ENCODE assay signal across 8 cellular contexts in the genomic region with DNA sequence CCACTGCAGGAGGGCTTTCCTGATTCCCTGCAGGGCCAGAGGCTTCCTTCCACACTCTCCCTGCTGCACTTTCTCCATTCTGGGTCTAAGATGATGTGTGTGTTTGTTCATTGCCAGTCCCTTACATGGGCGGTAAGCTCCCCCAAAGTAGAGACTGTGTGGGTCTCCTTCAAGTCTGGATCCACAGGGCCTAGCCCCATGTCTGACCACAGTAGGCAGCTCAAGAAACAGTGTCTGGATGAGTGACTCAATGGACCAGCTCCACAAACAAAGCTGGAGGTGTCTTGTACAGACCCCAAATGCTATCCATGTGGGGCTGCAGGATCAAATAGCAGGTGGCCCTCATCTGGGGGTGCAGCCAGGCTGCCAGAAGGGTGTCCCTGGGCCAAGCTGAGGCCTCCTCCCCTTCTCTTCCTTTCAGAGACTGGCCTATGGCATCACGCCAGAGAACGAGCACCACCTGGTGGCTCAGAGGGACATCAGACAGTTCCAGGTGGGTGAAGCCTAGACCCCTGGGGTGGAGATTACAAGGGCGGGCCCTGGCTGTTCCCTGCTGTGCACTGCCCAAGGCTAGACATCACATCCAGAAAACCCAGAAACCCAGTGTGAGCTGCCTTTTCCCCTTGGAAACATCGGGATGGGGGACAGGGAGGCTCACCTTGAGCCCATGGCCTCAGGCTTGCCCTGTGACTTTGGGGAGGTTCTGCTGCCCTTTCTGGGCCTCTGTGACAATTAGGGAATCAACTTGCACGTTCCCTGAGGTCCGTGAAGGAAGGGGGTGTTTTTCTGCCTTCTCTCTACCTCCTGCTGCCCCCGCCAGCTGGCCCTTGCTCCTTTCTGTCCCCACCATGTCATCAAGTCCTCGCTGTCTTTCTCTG. TPM values are rescaled to one million over a fixed set of nuclear protein-coding genes. Genes with fewer than 3 reads are reported as not detected.
DNase-seq lines count a peak whose midpoint lies in the region; ATAC-seq, FAIRE-seq and TF ChIP-seq lines count a peak whose summit lies in the region.

No MANE protein-coding gene starts in this region.

- H3K9ac ChIP-seq in GM12878 (ENCODE audit: control insufficient read depth, insufficient read depth, low read length): no peak overlapping the region

- RAD21 ChIA-PET in GM12878 (lab: Charles Lee; ENCODE audit: unreplicated experiment): interaction anchor here (1.1 to 3.3 kb wide), 4 partner anchors 237 to 461 kb away, joined by 3 to 33 read pairs (median 5); no protein-coding TSS in a partner anchor

- H3K9me3 ChIP-seq in Peyer's patch (no peaks in the 10 kb centered on the region), GM12878 (replicated peaks; ENCODE audit: control insufficient read depth, insufficient read depth, low read length) (no peaks in the 10 kb centered on the region)

- intact Hi-C loops in GM12878 (cut with micrococcal nuclease; ENCODE audit: unreplicated experiment): no loop called here
- intact Hi-C loops in left colon (cut with DNase I, micrococcal nuclease): loop anchor here (5.0 to 10.0 kb wide), 2 partner anchors 234 to 237 kb away; no protein-coding TSS in a partner anchor

- TF ChIP-seq RAD21 in GM12878 (IDR thresholded peaks at IDR 0.05; ENCODE audit: insufficient read depth, low read depth, low read length): peak; percentile 71

- no peaks in the 10 kb centered on the region; the same call in 1 of the 2 replicates for H4K20me1 ChIP-seq in GM12878 (ENCODE audit: control insufficient read depth, insufficient read depth)

- H2AFZ ChIP-seq in GM12878 (ENCODE audit: control insufficient read depth, low read depth, low read length): no peak overlapping the region

- no peak overlapping the region for H3K27ac ChIP-seq in Peyer's patch
- no peak overlapping the region for H3K27ac ChIP-seq in GM12878 (ENCODE audit: control insufficient read depth, insufficient read depth)

- POLR2A ChIA-PET in GM12878 (lab: Charles Lee): no interaction called here

- FAIRE-seq in GM12878 (lab: Jason Lieb, UNC): no peak

- CTCF ChIA-PET in GM12878 (lab: Yijun Ruan, JAX): interaction anchor here (0.8 to 8.7 kb wide), 8 partner anchors 11 to 1755 kb away, joined by 3 to 104 read pairs (median 4); no protein-coding TSS in a partner anchor

- 5% methylated on average over 9 of the region's 9 CpGs for WGBS in GM12878 (ENCODE audit: insufficient coverage, insufficient replicate concordance, low lambda C conversion rate, missing lambda C conversion rate)

- peak; percentile 69 for DNase-seq in COR-L47 (lab: John Stamatoyannopoulos, UW)
- DNase-seq in GM19238 (ENCODE audit: insufficient read length, low spot score): peak; percentile 37
- peak in 2 of 3 donors; percentile 62 to 63 for DNase-seq in Peyer's patch
- no peak for DNase-seq in GM12878 (ENCODE audit: low read depth, low spot score)
- DNase-seq in left colon: peak; percentile 30 to 63
- DNase-seq in stimulated activated CD8-positive, alpha-beta memory T cell treated with anti-CD3 and anti-CD28 coated beads, Interleukin-2, amount 100 ng/mL, for 48 hours (ENCODE audit: low read depth in 2 of 2): peak; percentile 7 to 13
- no peak for DNase-seq in inferior parietal cortex (ENCODE audit: extremely low spot score)

- TF ChIP-seq CTCF in Peyer's patch (IDR thresholded peaks at IDR 0.05): peak in 4 of 6 experiments; percentile 26 to 56 (median 56)
- peak; percentile 47 to 61 (median 61) for TF ChIP-seq CTCF in GM12878 (IDR thresholded peaks at IDR 0.05 in 2 of 3, conservative IDR thresholded peaks at IDR 0.05 in 1 of 3; ENCODE audit: control insufficient read depth in 2 of 3, extremely low read depth in 1 of 3, insufficient read depth in 1 of 3, low read depth in 3 of 3, low read length in 3 of 3)

- in situ Hi-C loops in GM12878 (cut with MboI): loop anchor here (5.0 kb wide), 1 partner anchor 234 kb away; no protein-coding TSS in a partner anchor

- no TSS peak for BruUV-seq in GM12878 (replicated peaks; lab: Mats Ljungman, UMichigan)

- TF ChIP-seq EP300 in GM12878 (IDR thresholded peaks at IDR 0.05; ENCODE audit: borderline replicate concordance in 1 of 2, control insufficient read depth in 1 of 2, low read depth in 2 of 2, low read length in 2 of 2): no peak

- no peak for TF ChIP-seq POLR2A in Peyer's patch (IDR thresholded peaks at IDR 0.05)
- TF ChIP-seq POLR2A in GM12878 (IDR thresholded peaks at IDR 0.05; ENCODE audit: low read depth, low read length): no peak

- ATAC-seq in HG03521 (IDR thresholded peaks at IDR 0.05; ENCODE audit: unreplicated experiment): peak; percentile 68
- ATAC-seq in GM12878: peak; percentile 97
- ATAC-seq in left colon: peak; percentile 69

- H3K27me3 ChIP-seq in Peyer's patch (no peaks in the 10 kb centered on the region), GM12878 (replicated peaks in 1 of 2; ENCODE audit: control insufficient read depth in 2 of 2, insufficient read depth in 2 of 2, low read length in 1 of 2) (no peaks in the 10 kb centered on the region; a peak in 1 of 4 replicates)

- H3K4me1 ChIP-seq in Peyer's patch: no peaks in the 10 kb centered on the region
- H3K4me1 ChIP-seq in GM12878 (ENCODE audit: control insufficient read depth, insufficient read depth, low read length): no peaks in the 10 kb centered on the region

- SMC1A ChIA-PET in GM12878 (lab: Charles Lee; ENCODE audit: uncharacterized antibody, unreplicated experiment): interaction anchor here (0.8 to 1.7 kb wide), 2 partner anchors 235 to 237 kb away, joined by 4 to 8 read pairs; no protein-coding TSS in a partner anchor

- H3K36me3 ChIP-seq in Peyer's patch: no peaks in the 10 kb centered on the region
- H3K36me3 ChIP-seq in GM12878 (ENCODE audit: control insufficient read depth in 2 of 2, insufficient read depth in 2 of 2, low read length in 1 of 2): no peaks in the 10 kb centered on the region

- H3K4me3 ChIP-seq in Peyer's patch: no peak overlapping the region
- H3K4me3 ChIP-seq in GM12878: no peak overlapping the region

- no peak overlapping the region for H3K4me2 ChIP-seq in GM12878 (ENCODE audit: control insufficient read depth, insufficient read depth)

- no peaks in the 10 kb centered on the region for H3K79me2 ChIP-seq in GM12878 (ENCODE audit: control insufficient read depth, insufficient read depth, low read length)

TF ChIP-seq in GM12878, 131 proteins besides CTCF, POLR2A, EP300 and RAD21:
- TF ChIP-seq FOXK2 (IDR thresholded peaks at IDR 0.05) (no peak), SMC3 (IDR thresholded peaks at IDR 0.05; ENCODE audit: borderline replicate concordance, low read length) (peak; percentile 63)
TF ChIP-seq in GM12878: peak in this region for 1.

RNA-seq across cellular contexts. Expression of gene SLC6A2, which starts 45.9 kb away (rescaled TPM):
- total RNA-seq in Peyer's patch (not detected), GM12878 (2014; rRNA removed) (not detected in 2 replicates), GM12878 (2014; rRNA removed; fragmentation: Illumina TruSeq; extraction: Trizol) (not detected in 2 replicates), GM12878 (2021) (not detected in 2 replicates), left colon (under 1 TPM in 1 of 2 donors, not detected in 1; 0.31 TPM)
- total RNA-seq in GM12878 (2013; cell fraction: nucleolus; rRNA removed): not detected in 2 replicates
- not detected for polyA plus RNA-seq in GM12878 (2011; ENCODE audit: low read depth)
- polyA plus RNA-seq in GM12878 (2011; rRNA removed) (not detected in 2 replicates), GM12878 (2014; fragmentation: Illumina TruSeq; extraction: Trizol) (not detected in 2 replicates), GM12878 (2014; fragmentation: Nextera tagmentation; extraction: Ambion mirVana) (not detected), GM12878 (2014; rRNA removed) (not detected in 2 replicates), GM12878 (2016; fragmentation: Nextera tagmentation; extraction: Ambion mirVana) (not detected)
- polyA plus RNA-seq in GM12878 (2011; cell fraction: cytosol; rRNA removed): not detected in 2 replicates
- not detected in 2 replicates for polyA plus RNA-seq in GM12878 (2011; cell fraction: nucleus; rRNA removed)
- not detected in 2 replicates for polyA plus RNA-seq in GM12878 (2012)
- not detected in 2 replicates for polyA minus RNA-seq in GM12878 (2011; rRNA and poly(A)+ RNA removed)
- not detected in 2 replicates for polyA minus RNA-seq in GM12878 (2011; cell fraction: cytosol; rRNA and poly(A)+ RNA removed)
- polyA minus RNA-seq in GM12878 (2011; cell fraction: nucleus; rRNA and poly(A)+ RNA removed): not detected in 2 replicates

Comparison
In these comparisons a context has a peak if more than half of its experiments do, and no peak if none do; other contexts are left out.
1. DNase-seq: peak in COR-L47 (single experiment), GM19238 (single experiment), Peyer's patch (2 of 3), left colon (2 of 2) and stimulated activated CD8-positive, alpha-beta memory T cell treated with anti-CD3 and anti-CD28 coated beads, Interleukin-2, amount 100 ng/mL, for 48 hours (2 of 2); none in GM12878 (single experiment) and inferior parietal cortex (single experiment).
2. Peak in every context shown above with its lines, with median percentiles within 50 percentile points of each other: ATAC-seq.